2 cellular contexts compared by ENCODE assay signal in the genomic region with DNA sequence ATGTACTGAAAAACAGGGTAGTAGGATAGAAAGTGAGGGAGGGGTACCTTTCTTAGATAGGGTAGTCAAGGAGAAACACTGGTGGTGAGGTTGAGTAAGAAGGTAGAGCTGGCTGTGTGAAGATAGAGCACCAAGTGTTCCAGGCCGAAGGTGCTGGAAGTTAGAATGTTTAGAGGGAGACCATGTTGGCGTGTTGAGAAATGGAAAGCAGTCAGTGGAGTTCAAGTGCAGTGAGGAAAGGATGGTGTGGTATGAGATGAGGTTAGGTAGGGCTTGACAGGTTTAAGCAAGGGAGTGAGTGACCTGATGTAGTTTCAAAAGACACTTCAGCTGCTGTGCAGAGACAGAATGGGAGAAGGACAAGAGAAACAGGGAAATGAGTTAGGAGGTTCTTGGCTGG.
TF ChIP-seq lines count a peak whose summit lies in the region.

No MANE protein-coding gene starts in this region.

TF ChIP-seq in A549, 52 proteins besides CTCF, POLR2A, EP300 and RAD21:
- TF ChIP-seq NPAS2 (CRISPR knock-in tag; IDR thresholded peaks at IDR 0.05; ENCODE audit: borderline replicate concordance) (no peak), NFE2L2 (conservative IDR thresholded peaks at IDR 0.05; ENCODE audit: low read length) (no peak), ESRRA (IDR thresholded peaks at IDR 0.05; ENCODE audit: borderline replicate concordance, low read length) (no peak), CHD2 (IDR thresholded peaks at IDR 0.05; ENCODE audit: low read length, partially characterized antibody) (no peak), HDAC2 (IDR thresholded peaks at IDR 0.05) (no peak), JUNB (IDR thresholded peaks at IDR 0.05) (no peak), RNF2 (IDR thresholded peaks at IDR 0.05; ENCODE audit: borderline replicate concordance, low read depth) (no peak), USF2 (IDR thresholded peaks at IDR 0.05) (no peak), KDM5A (IDR thresholded peaks at IDR 0.05) (no peak), GATA3 (IDR thresholded peaks at IDR 0.05; ENCODE audit: borderline replicate concordance) (no peak), ZSCAN20 (CRISPR knock-in tag; IDR thresholded peaks at IDR 0.05) (no peak)
- TF ChIP-seq, protein P1, sequence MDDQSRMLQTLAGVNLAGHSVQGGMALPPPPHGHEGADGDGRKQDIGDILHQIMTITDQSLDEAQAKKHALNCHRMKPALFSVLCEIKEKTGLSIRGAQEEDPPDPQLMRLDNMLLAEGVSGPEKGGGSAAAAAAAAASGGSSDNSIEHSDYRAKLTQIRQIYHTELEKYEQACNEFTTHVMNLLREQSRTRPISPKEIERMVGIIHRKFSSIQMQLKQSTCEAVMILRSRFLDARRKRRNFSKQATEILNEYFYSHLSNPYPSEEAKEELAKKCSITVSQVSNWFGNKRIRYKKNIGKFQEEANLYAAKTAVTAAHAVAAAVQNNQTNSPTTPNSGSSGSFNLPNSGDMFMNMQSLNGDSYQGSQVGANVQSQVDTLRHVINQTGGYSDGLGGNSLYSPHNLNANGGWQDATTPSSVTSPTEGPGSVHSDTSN (IDR thresholded peaks at IDR 0.05) = no peak

TF ChIP-seq in K562, 482 proteins besides CTCF, POLR2A, EP300 and RAD21:
- TF ChIP-seq FUS (optimal IDR thresholded peaks at IDR 0.05; ENCODE audit: low read depth, low read length) (no peak), ESRRA (IDR thresholded peaks at IDR 0.05; ENCODE audit: borderline replicate concordance, low read depth) (no peak), HBP1 (CRISPR knock-in tag; IDR thresholded peaks at IDR 0.05) (peak; percentile 74; the same call in 1 of the 2 replicates), THRA (IDR thresholded peaks at IDR 0.05) (no peak), ZBTB26 (CRISPR knock-in tag; IDR thresholded peaks at IDR 0.05) (0 out of 2 replicates have a peak, but pooled peaks have one; percentile 76), KLF13 (tag; IDR thresholded peaks at IDR 0.05; ENCODE audit: borderline replicate concordance, low read depth) (no peak), KAT7 (CRISPR knock-in tag; IDR thresholded peaks at IDR 0.05; ENCODE audit: borderline replicate concordance) (no peak), NFATC3 (IDR thresholded peaks at IDR 0.05) (no peak), MECOM (CRISPR knock-in tag; IDR thresholded peaks at IDR 0.05) (no peak), SUPT5H (IDR thresholded peaks at IDR 0.05) (peak; percentile 62), POLR2B (IDR thresholded peaks at IDR 0.05; ENCODE audit: low read depth, partially characterized antibody) (peak; percentile 61), THRB (CRISPR knock-in tag; conservative IDR thresholded peaks at IDR 0.05) (peak; percentile 89; the same call in 1 of the 2 replicates), POLR2AphosphoS2 (IDR thresholded peaks at IDR 0.05; ENCODE audit: low read length) (peak; percentile 83)
